ENCODE assay signal across 1 cellular context in genomic region chr10:89088901-89089300, GRCh38.
TF ChIP-seq lines count a peak whose summit lies in the region.

No MANE protein-coding gene starts in this region.

TF ChIP-seq in IMR-90, 13 proteins besides CTCF, POLR2A, EP300 and RAD21 (continued from another document):
- TF ChIP-seq USF2 (IDR thresholded peaks at IDR 0.05; ENCODE audit: low read depth, low read length), result no peak
TF ChIP-seq in IMR-90: peak in this region for 0.
